28 cellular contexts compared by ENCODE assay signal in genomic region chr1:203146042-203146369, GRCh38. TPM values are rescaled to one million over a fixed set of nuclear protein-coding genes. Genes with fewer than 3 reads are reported as not detected.
"Had no signal": no experiment of that assay in that cellular context is flagged by ENCODE, and none has a peak within 500 bp of the region (broad histone marks: within the 10 kb centered on the region; RNA-seq: fewer than 3 reads in every experiment).

No MANE protein-coding gene starts in this region.

- H3K4me3 ChIP-seq: cardiac muscle cell, heart left ventricle, left ventricle myocardium inferior, lung, stomach, testis, transverse colon had no signal

- DNase-seq: activated CD4-positive, alpha-beta T cell treated with anti-CD3 and anti-CD28 coated beads for 36 hours; activated CD4-positive, CD25-positive, alpha-beta regulatory T cell; activated naive CD4-positive, alpha-beta T cell; activated T-cell treated with anti-CD3 and anti-CD28 coated beads for 4 hours; activated T-cell treated with anti-CD3 and anti-CD28 coated beads, Interleukin-2, amount 50 U/mL, for 72 hours; cortex of kidney; foreskin fibroblast; kidney glomerular epithelial cell; left ventricle myocardium inferior; naive thymus-derived CD4-positive, alpha-beta T cell; stimulated activated CD4-positive, alpha-beta T cell treated with anti-CD3 and anti-CD28 coated beads, Interleukin-15, amount 100 ng/mL, for 24 hours; stimulated activated CD4-positive, alpha-beta T cell treated with anti-CD3 and anti-CD28 coated beads, Interleukin-2, amount 100 ng/mL, for 24 hours; stimulated activated naive B cell treated with anti-CD40 and anti-IgM and Interleukin-4, amounts not matched to agents 10 μg/mL and 1 μg/mL and 100 μg/mL, for 72 hours; stomach; testis; transverse colon had no signal

- H3K4me1 ChIP-seq: stomach, transverse colon had no signal

- H3K36me3 ChIP-seq: cardiac muscle cell, heart left ventricle, left ventricle myocardium inferior, stomach, transverse colon had no signal

- H3K27me3 ChIP-seq: cardiac muscle cell, heart left ventricle, stomach, testis, transverse colon had no signal

- H3K27ac ChIP-seq: cardiac muscle cell, heart left ventricle, left ventricle myocardium inferior, stomach, testis, transverse colon had no signal

- ATAC-seq: activated CD4-positive, alpha-beta T cell treated with anti-CD3 and anti-CD28 coated beads for 36 hours; activated naive CD4-positive, alpha-beta T cell treated with anti-CD3 and anti-CD28 coated beads, Interleukin-2, amount 50 U/mL, for 72 hours; activated T-cell treated with anti-CD3 and anti-CD28 coated beads, Interleukin-2, amount 50 U/mL, for 72 hours; esophagus mucosa; heart left ventricle; naive thymus-derived CD4-positive, alpha-beta T cell; right cardiac atrium; stimulated activated naive B cell treated with anti-CD40 and anti-IgM and Interleukin-4, amounts not matched to agents 10 μg/mL and 1 μg/mL and 100 μg/mL, for 72 hours had no signal

- H3K9me3 ChIP-seq: heart left ventricle, left ventricle myocardium inferior, stomach, testis, transverse colon had no signal

RNA-seq across cellular contexts. Expression of gene ADORA1, which starts 18.5 kb away (rescaled TPM):
- total RNA-seq: activated CD4-positive, alpha-beta T cell treated with anti-CD3 and anti-CD28 coated beads for 36 hours; activated naive CD4-positive, alpha-beta T cell treated with anti-CD3 and anti-CD28 coated beads, Interleukin-2, amount 50 U/mL, for 72 hours; activated T-cell treated with anti-CD3 and anti-CD28 coated beads, Interleukin-2, amount 50 U/mL, for 72 hours; endothelial cell of umbilical vein; T-helper 1 cell treated with Interleukin-12 subunit alpha and Interleukin-12 subunit beta and Interleukin-4 antibody, amounts not matched to agents 30 ng/mL and 1 ng/mL, for 36 hours had no signal
- polyA plus RNA-seq: naive thymus-derived CD4-positive, alpha-beta T cell had no signal

RNA-seq across cellular contexts. Expression of gene MYBPH, which starts 29.6 kb away (rescaled TPM):
- total RNA-seq: activated CD4-positive, alpha-beta T cell treated with anti-CD3 and anti-CD28 coated beads for 36 hours; activated naive CD4-positive, alpha-beta T cell treated with anti-CD3 and anti-CD28 coated beads, Interleukin-2, amount 50 U/mL, for 72 hours; activated T-cell treated with anti-CD3 and anti-CD28 coated beads, Interleukin-2, amount 50 U/mL, for 72 hours; cerebellum; endothelial cell of umbilical vein; esophagus mucosa; left ventricle myocardium inferior; lung; mesothelial cell of epicardium; naive thymus-derived CD4-positive, alpha-beta T cell; right cardiac atrium; stomach; T-helper 1 cell treated with Interleukin-12 subunit alpha and Interleukin-12 subunit beta and Interleukin-4 antibody, amounts not matched to agents 30 ng/mL and 1 ng/mL, for 36 hours; transverse colon had no signal
- polyA plus RNA-seq: endothelial cell of umbilical vein; heart left ventricle; naive thymus-derived CD4-positive, alpha-beta T cell; neural cell; urinary bladder had no signal

RNA-seq across cellular contexts. Expression of gene CHI3L1, which starts 40.5 kb away (rescaled TPM):
- total RNA-seq: activated T-cell treated with anti-CD3 and anti-CD28 coated beads, Interleukin-2, amount 50 U/mL, for 72 hours; cardiac muscle cell; endothelial cell of umbilical vein; left ventricle myocardium inferior; T-helper 1 cell treated with Interleukin-12 subunit alpha and Interleukin-12 subunit beta and Interleukin-4 antibody, amounts not matched to agents 30 ng/mL and 1 ng/mL, for 36 hours had no signal
- polyA plus RNA-seq: endothelial cell of umbilical vein; naive thymus-derived CD4-positive, alpha-beta T cell; neural cell had no signal
